8 cellular contexts compared by ENCODE assay signal in the genomic region with DNA sequence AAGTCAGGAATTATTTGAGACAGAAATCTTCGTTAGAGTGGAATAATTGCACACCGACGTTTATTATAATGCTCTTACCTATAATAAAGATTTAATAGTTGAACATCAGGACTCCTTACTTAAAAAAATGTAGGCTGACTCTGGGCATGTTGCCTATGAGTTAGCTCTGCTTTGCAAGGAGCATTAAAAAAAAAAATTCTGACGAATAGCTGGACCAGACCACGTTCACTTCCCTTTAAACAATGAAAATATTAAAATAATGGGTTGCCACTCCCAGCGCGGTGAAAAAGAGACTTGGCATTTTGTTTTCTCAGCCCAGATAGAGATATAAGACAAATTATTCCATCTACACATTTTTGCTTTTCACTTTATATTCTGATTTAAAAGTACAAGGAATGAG. TPM values are rescaled to one million over a fixed set of nuclear protein-coding genes. Genes with fewer than 3 reads are reported as not detected.
DNase-seq lines count a peak whose midpoint lies in the region; ATAC-seq lines count a peak whose summit lies in the region.

No MANE protein-coding gene starts in this region.

- peak overlapping the region; percentile 94 to 100 (median 96) for H3K4me3 Mint-ChIP-seq in naive thymus-derived CD8-positive, alpha-beta T cell

- DNase-seq in G401 (ENCODE audit: low spot score) (peak; percentile 34), NCI-H345 (lab: John Stamatoyannopoulos, UW) (peak; percentile 37), dermis microvascular lymphatic vessel endothelial cell (ENCODE audit: low read depth in 2 of 2) (peak; percentile 15 to 57), H4 (ENCODE audit: low spot score) (no peak), cortex of kidney (lab: John Stamatoyannopoulos, UW) (no peak)
- DNase-seq in naive thymus-derived CD8-positive, alpha-beta T cell: no peak

- in situ Hi-C loops in G401 (cut with HindIII; ENCODE audit: low sequenced_read_pairs): no loop called here

- H3K27ac Mint-ChIP-seq in naive thymus-derived CD8-positive, alpha-beta T cell: peak overlapping the region; percentile 94 to 99 (median 98)

- POLR2A ChIA-PET in naive thymus-derived CD8-positive, alpha-beta T cell (lab: Charles Lee): interaction anchor here (1.0 to 5.0 kb wide), 6 partner anchors 10 to 238 kb away, joined by 3 to 46 read pairs (median 7); partner anchors contain the start of genes KLHL28, MIS18BP1 and TOGARAM1

- H3K4me1 Mint-ChIP-seq in naive thymus-derived CD8-positive, alpha-beta T cell: peaks cover 23 to 58% (median 46%) of the 10 kb centered on the region in 4 donors

- H3K27me3 Mint-ChIP-seq in naive thymus-derived CD8-positive, alpha-beta T cell: no peaks in the 10 kb centered on the region

- H3K36me3 Mint-ChIP-seq in naive thymus-derived CD8-positive, alpha-beta T cell: no peaks in the 10 kb centered on the region

- H3K9me3 Mint-ChIP-seq in naive thymus-derived CD8-positive, alpha-beta T cell: no peaks in the 10 kb centered on the region

- no peak for ATAC-seq in naive thymus-derived CD8-positive, alpha-beta T cell
- ATAC-seq in GM21528 (IDR thresholded peaks at IDR 0.05; ENCODE audit: low FRiP score, unreplicated experiment) (no peak), GM19035 (IDR thresholded peaks at IDR 0.05; ENCODE audit: unreplicated experiment) (no peak)

RNA-seq across cellular contexts. Expression of gene FANCM, which starts 0.5 kb away (rescaled TPM):
- total RNA-seq in G401 (2014; rRNA removed; shearing (Covaris generic)): 4.4 and 4.7 TPM in 2 replicates
- total RNA-seq in dermis microvascular lymphatic vessel endothelial cell: 7.5 and 8.0 TPM in 2 replicates
- total RNA-seq in naive thymus-derived CD8-positive, alpha-beta T cell: 10 to 100 TPM in 1 of 2 experiments, 1 to 10 TPM in 1; 9.3 to 11.2 TPM
- polyA plus RNA-seq in naive thymus-derived CD8-positive, alpha-beta T cell: 1 to 10 TPM; 4.4 to 6.4 (median 6.0) TPM
- 4.6 and 5.9 TPM in 2 replicates for total RNA-seq in H4 (2014; rRNA removed; shearing (Covaris generic))

RNA-seq across cellular contexts. Expression of gene FKBP3, which starts 0.9 kb away (rescaled TPM):
- total RNA-seq in G401 (2014; rRNA removed; shearing (Covaris generic)): 39.7 and 77.7 TPM in 2 replicates
- 14.8 and 18.2 TPM in 2 replicates for total RNA-seq in dermis microvascular lymphatic vessel endothelial cell
- 10 to 100 TPM; 64.1 to 70.4 TPM for total RNA-seq in naive thymus-derived CD8-positive, alpha-beta T cell
- polyA plus RNA-seq in naive thymus-derived CD8-positive, alpha-beta T cell: 10 to 100 TPM; 60.9 to 83.2 (median 81.6) TPM
- total RNA-seq in H4 (2014; rRNA removed; shearing (Covaris generic)): 48.5 and 65.8 TPM in 2 replicates

RNA-seq across cellular contexts. Expression of gene PRPF39, which starts 51.3 kb away (rescaled TPM):
- total RNA-seq in G401 (2014; rRNA removed; shearing (Covaris generic)): 27.1 and 28.3 TPM in 2 replicates
- 18.2 TPM in 2 replicates for total RNA-seq in dermis microvascular lymphatic vessel endothelial cell
- 10 to 100 TPM; 77.0 to 77.9 TPM for total RNA-seq in naive thymus-derived CD8-positive, alpha-beta T cell
- 10 to 100 TPM in 2 of 3 donors, 1 to 10 TPM in 1; 9.8 to 11.6 (median 11.4) TPM for polyA plus RNA-seq in naive thymus-derived CD8-positive, alpha-beta T cell
- total RNA-seq in H4 (2014; rRNA removed; shearing (Covaris generic)): 11.5 and 13.7 TPM in 2 replicates

Comparison
In these comparisons a context has a peak if more than half of its experiments do, and no peak if none do; other contexts are left out.
1. DNase-seq: peak in G401 (single experiment), NCI-H345 (single experiment) and dermis microvascular lymphatic vessel endothelial cell (2 of 2); none in naive thymus-derived CD8-positive, alpha-beta T cell (0 of 10), H4 (single experiment) and cortex of kidney (single experiment).